8 cellular contexts compared by ENCODE assay signal in genomic region chr11:66842896-66843775, GRCh38. TPM values are rescaled to one million over a fixed set of nuclear protein-coding genes. Genes with fewer than 3 reads are reported as not detected.
DNase-seq lines count a peak whose midpoint lies in the region; ATAC-seq, FAIRE-seq and TF ChIP-seq lines count a peak whose summit lies in the region.

Gene RCE1 (plus strand): TSS chr11:66843441. CDS start chr11:66843456, 15 bp downstream.

- FAIRE-seq in kidney (lab: Jason Lieb, UNC): no peak

- intact Hi-C loops in kidney (cut with DNase I): no loop called here

- TF ChIP-seq CTCF in AG04449 (IDR thresholded peaks at IDR 0.05; ENCODE audit: insufficient read depth, low read length, missing control alignments) (no peak), kidney (IDR thresholded peaks at IDR 0.05; ENCODE audit: borderline replicate concordance, extremely low read depth, insufficient read depth) (peak; percentile 6)

- H3K4me1 ChIP-seq in kidney (ENCODE audit: control insufficient read depth in 1 of 2, insufficient read depth in 1 of 2, low read depth in 1 of 2, low read length in 2 of 2): peaks cover 0 to 14% of the 10 kb centered on the region in 2 donors

- CTCF ChIA-PET in AG04449 (lab: Yijun Ruan, JAX): interaction anchor here (0.6 to 2.0 kb wide), 13 partner anchors 9 to 417 kb away, joined by 3 to 8 read pairs (median 4); no protein-coding TSS in a partner anchor

- no peak for DNase-seq in AG04449 (ENCODE audit: low read depth, low spot score)
- DNase-seq in NCI-H2196 treated with DMSO at 0.1 percent for 48 hours (lab: John Stamatoyannopoulos, UW; ENCODE audit: unreplicated experiment): peak; percentile 65
- DNase-seq in activated CD4-positive, CD25-positive, alpha-beta regulatory T cell treated with anti-CD3 and anti-CD28 coated beads, Interleukin-2, amount 50 U/mL, for 16 hours (ENCODE audit: low read depth, low spot score): peak; percentile 83
- DNase-seq in central memory CD4-positive, alpha-beta T cell: peak; percentile 90
- peak; percentile 97 for DNase-seq in kidney
- peak; percentile 92 for DNase-seq in stimulated activated CD4-positive, alpha-beta T cell treated with anti-CD3 and anti-CD28 coated beads, Interleukin-15, amount 100 ng/mL, for 24 hours

- H3K4me3 ChIP-seq in AG04449 (ENCODE audit: low read depth, low read length): peak within 1 kb of the TSS; percentile 98
- H3K4me3 ChIP-seq in kidney (ENCODE audit: low read length in 2 of 2): peak within 1 kb of the TSS; percentile 83 to 88

- H3K27ac ChIP-seq in kidney (ENCODE audit: low read depth in 2 of 2, low read length in 2 of 2): peak within 1 kb of the TSS; percentile 96

- H3K9me3 ChIP-seq in kidney (ENCODE audit: control insufficient read depth in 1 of 2, low read length in 2 of 2): no peaks in the 10 kb centered on the region

- H3K9ac ChIP-seq in kidney (ENCODE audit: low read length in 2 of 2): peak within 1 kb of the TSS; percentile 82 to 96

- peak; percentile 83 for ATAC-seq in GM18868 (IDR thresholded peaks at IDR 0.05; ENCODE audit: unreplicated experiment)
- ATAC-seq in HG03108 (IDR thresholded peaks at IDR 0.05; ENCODE audit: unreplicated experiment): peak; percentile 77

- POLR2A ChIA-PET in AG04449 (lab: Yijun Ruan, JAX): interaction anchor here (0.5 to 1.9 kb wide), 5 partner anchors 12 to 161 kb away, joined by 3 to 8 read pairs (median 4); no protein-coding TSS in a partner anchor

- H3K36me3 ChIP-seq in kidney (ENCODE audit: control insufficient read depth in 1 of 2, insufficient read depth in 2 of 2, low read length in 2 of 2): peaks cover 5 to 8% of the 10 kb centered on the region in 2 donors

RNA-seq across cellular contexts. Expression of gene RCE1, which starts in this region (rescaled TPM):
- 22.3 TPM for total RNA-seq in kidney
- 13.8 TPM for polyA plus RNA-seq in kidney (ENCODE audit: insufficient read depth, low read depth, low replicate concordance)
